In genomic region chr1:30658014-30658336, GRCh38 we compare ENCODE assay signal across 27 cellular contexts.
"Had no signal": no experiment of that assay in that cellular context is flagged by ENCODE, and none has a peak within 500 bp of the region (broad histone marks: within the 10 kb centered on the region; RNA-seq: fewer than 3 reads in every experiment).

No MANE protein-coding gene starts in this region.

- H3K4me1 ChIP-seq: adrenal gland, breast epithelium had no signal

- H3K36me3 ChIP-seq: adrenal gland, breast epithelium, MG63 had no signal

- H3K27me3 ChIP-seq: MG63 had no signal

- H3K27ac ChIP-seq: adrenal gland, breast epithelium had no signal

- FAIRE-seq: TTC549 had no signal

- ATAC-seq: activated CD4-positive, alpha-beta T cell treated with anti-CD3 and anti-CD28 coated beads for 36 hours; activated T-cell treated with anti-CD3 and anti-CD28 coated beads, Interleukin-2, amount 50 U/mL, for 72 hours; T-helper 17 cell had no signal

- H3K9me3 ChIP-seq: adrenal gland, breast epithelium, MG63 had no signal

- DNase-seq: activated B cell treated with CpG ODN at 0.5 μM for 24 hours; activated CD4-positive, alpha-beta memory T cell treated with anti-CD3 and anti-CD28 coated beads, Interleukin-2, amount 10 ng/mL, durations not matched to agents 7 days and 5 days; activated CD4-positive, alpha-beta T cell treated with anti-CD3 and anti-CD28 coated beads for 36 hours; activated CD4-positive, alpha-beta T cell treated with anti-CD3 and anti-CD28 coated beads, Interleukin-2, amount 50 U/mL, for 1 hour; activated gamma-delta T cell treated with Interleukin-2 at 50 U/mL for 16 hours; activated naive CD4-positive, alpha-beta T cell treated with anti-CD3 and anti-CD28 coated beads, Interleukin-2, amount 10 ng/mL, durations not matched to agents 7 days and 5 days; activated naive CD8-positive, alpha-beta T cell treated with anti-CD3 and anti-CD28 coated beads, Interleukin-2, amount 10 ng/mL, durations not matched to agents 7 days and 5 days; activated T-cell treated with anti-CD3 and anti-CD28 coated beads for 4 hours; activated T-cell treated with anti-CD3 and anti-CD28 coated beads, Interleukin-2, amount 50 U/mL, for 72 hours; adrenal gland; anterior cingulate cortex; central memory CD4-positive, alpha-beta T cell; MG63; MV-4-11; NCI-H1092 treated with DMSO at 0.1 percent for 48 hours; NCI-H1417 treated with DMSO at 0.1 percent for 48 hours; NCI-H1694; NCI-H2029 treated with DMSO at 0.1 percent for 48 hours; NCI-H345; NCI-H510A; NCI-H526 treated with DMSO at 0.1 percent for 48 hours; NCI-H82; SIG-M5; T-helper 17 cell; T-helper 9 cell had no signal

- H3K4me3 ChIP-seq: adrenal gland, breast epithelium, MG63 had no signal
